9 cellular contexts compared by ENCODE assay signal in genomic region chr3:48661501-48662139, GRCh38. TPM values are rescaled to one million over a fixed set of nuclear protein-coding genes. Genes with fewer than 3 reads are reported as not detected.
A peak's percentile ranks its signal among the peaks of the same experiment; 100 is the strongest.
DNase-seq lines count a peak whose midpoint lies in the region; ATAC-seq and TF ChIP-seq lines count a peak whose summit lies in the region.
"Had no signal": no experiment of that assay in that cellular context is flagged by ENCODE, and none has a peak within 500 bp of the region (broad histone marks: within the 10 kb centered on the region; RNA-seq: fewer than 3 reads in every experiment).

No MANE protein-coding gene starts in this region.

- H2BK5ac ChIP-seq in IMR-90 (ENCODE audit: low read depth, low read length, poor library complexity, severe bottlenecking) = no peak overlapping the region

- peaks cover 0 to 5% of the 10 kb centered on the region in 2 experiments; a peak in 1 of 4 replicates for H3K79me1 ChIP-seq in IMR-90 (ENCODE audit: low read depth in 1 of 2, low read length in 2 of 2)

- no peak overlapping the region for H2AK9ac ChIP-seq in IMR-90 (replicated peaks; ENCODE audit: low read depth, low read length, poor library complexity)

- H2BK15ac ChIP-seq in IMR-90 (ENCODE audit: low read depth, low read length) = no peak overlapping the region

- in situ Hi-C loops in IMR-90 (cut with MboI; ENCODE audit: low sequenced_read_pairs) = loop anchor here (10.0 kb wide), 1 partner anchor 197 kb away; a partner anchor contains a TSS

- WGBS in IMR-90 (ENCODE audit: extremely low coverage in 2 of 2, insufficient read length in 1 of 2), 2 experiments = 2% methylated on average over 42 of the region's 66 CpGs; no CpG with 5 or more reads in 1 of the 2 experiments

- no peak overlapping the region for H2AK5ac ChIP-seq in IMR-90 (ENCODE audit: low read depth, low read length)

- peak overlapping the region; percentile 33 for H3K4me3 Mint-ChIP-seq in activated CD8-positive, alpha-beta T cell treated with anti-CD3 and anti-CD28 coated beads for 36 hours
- peak overlapping the region; percentile 34 for H3K4me3 Mint-ChIP-seq in memory B cell

- no peaks in the 10 kb centered on the region for H3K36me3 ChIP-seq in IMR-90 (ENCODE audit: control insufficient read depth, insufficient read depth, low read length)
- H3K36me3 ChIP-seq in effector memory CD4-positive, alpha-beta T cell (ENCODE audit: control insufficient read depth, insufficient read depth, low read length) = no peaks in the 10 kb centered on the region

- H3K9ac ChIP-seq in IMR-90 (ENCODE audit: low read depth, low read length) = no peak overlapping the region

- TF ChIP-seq CTCF in AG09309 (IDR thresholded peaks at IDR 0.05; ENCODE audit: control insufficient read depth, insufficient read depth, low read depth, low read length, missing control alignments) (no peak), IMR-90 (conservative IDR thresholded peaks at IDR 0.05; ENCODE audit: low read depth, low read length) (no peak)
- no peak for TF ChIP-seq CTCF in activated CD8-positive, alpha-beta T cell treated with anti-CD3 and anti-CD28 coated beads for 36 hours (IDR thresholded peaks at IDR 0.05)

- dilution Hi-C loops in IMR-90 (cut with HindIII; ENCODE audit: low sequenced_read_pairs, unreplicated experiment) = no loop called here

- peaks cover under 1% of the 10 kb centered on the region; the same call in 1 of the 2 replicates for H3K4me1 ChIP-seq in IMR-90 (ENCODE audit: control insufficient read depth, insufficient read depth, low read length)
- peaks cover 29% of the 10 kb centered on the region for H3K4me1 ChIP-seq in effector memory CD4-positive, alpha-beta T cell (ENCODE audit: control insufficient read depth, insufficient read depth, low read length, poor library complexity, severe bottlenecking)

- peaks cover 23% of the 10 kb centered on the region for H3K27me3 Mint-ChIP-seq in activated CD8-positive, alpha-beta T cell treated with anti-CD3 and anti-CD28 coated beads for 36 hours
- H3K27me3 Mint-ChIP-seq in memory B cell = peaks cover 6% of the 10 kb centered on the region

- peaks cover 5% of the 10 kb centered on the region for H3K9me1 ChIP-seq in IMR-90 (ENCODE audit: insufficient read depth, low read length)

- H3K4me2 ChIP-seq in IMR-90 (ENCODE audit: low read depth, low read length) = peak overlapping the region; percentile 96

- intact Hi-C loops in IMR-90 (cut with micrococcal nuclease) = no loop called here
- intact Hi-C loops in activated CD8-positive, alpha-beta T cell treated with anti-CD3 and anti-CD28 coated beads for 36 hours (cut with micrococcal nuclease) = no loop called here

- BruUV-seq in IMR-90 (replicated peaks; lab: Mats Ljungman, UMichigan) = no TSS peak

- H3K4me3 ChIP-seq in AG09309 (ENCODE audit: control insufficient read depth, low read depth, low read length) (peak overlapping the region; percentile 46), IMR-90 (ENCODE audit: insufficient read depth, low read depth, low read length) (peak overlapping the region; percentile 57)
- no peak overlapping the region for H3K4me3 ChIP-seq in effector memory CD4-positive, alpha-beta T cell (ENCODE audit: insufficient read depth, low read depth, low read length, poor library complexity, severe bottlenecking)

- peaks cover 22% of the 10 kb centered on the region for H3K4me1 Mint-ChIP-seq in activated CD8-positive, alpha-beta T cell treated with anti-CD3 and anti-CD28 coated beads for 36 hours (ENCODE audit: low read depth)
- peaks cover 13% of the 10 kb centered on the region for H3K4me1 Mint-ChIP-seq in memory B cell

- no peak overlapping the region for H3K14ac ChIP-seq in IMR-90 (replicated peaks; ENCODE audit: low read depth, low read length)

- TF ChIP-seq RAD21 in IMR-90 (IDR thresholded peaks at IDR 0.05; ENCODE audit: low read length) = no peak

- no peak for TF ChIP-seq POLR2A in IMR-90 (IDR thresholded peaks at IDR 0.05; ENCODE audit: low read depth, low read length)

- peak overlapping the region; percentile 90 for H2AFZ ChIP-seq in IMR-90 (replicated peaks; ENCODE audit: low read length, poor library complexity)

- no peak overlapping the region for H2BK120ac ChIP-seq in IMR-90 (ENCODE audit: low read depth, low read length)

- no peak overlapping the region for H3K4ac ChIP-seq in IMR-90 (ENCODE audit: low read depth, low read length)

- H3K27me3 ChIP-seq in IMR-90 (ENCODE audit: control insufficient read depth, insufficient read depth, low read length) = no peaks in the 10 kb centered on the region
- H3K27me3 ChIP-seq in effector memory CD4-positive, alpha-beta T cell (replicated peaks; ENCODE audit: control insufficient read depth, insufficient read depth, low read length, poor library complexity, severe bottlenecking) = peaks cover 15% of the 10 kb centered on the region

- peak; percentile 25 for ATAC-seq in IMR-90 (ENCODE audit: low read depth)
- peak; percentile 46 for ATAC-seq in activated CD8-positive, alpha-beta T cell treated with anti-CD3 and anti-CD28 coated beads for 36 hours
- ATAC-seq in memory B cell (ENCODE audit: low read depth) = peak; percentile 23
- ATAC-seq in GM19035 (IDR thresholded peaks at IDR 0.05; ENCODE audit: unreplicated experiment) = no peak

- DNase-seq in AG09309 (ENCODE audit: low read depth) (no peak), IMR-90 (peak; percentile 41), memory B cell (ENCODE audit: low spot score in 2 of 2) (peak; percentile 80 to 89), SK-N-DZ (ENCODE audit: low spot score) (no peak)
- DNase-seq in activated CD8-positive, alpha-beta T cell treated with anti-CD3 and anti-CD28 coated beads for 36 hours = peak; percentile 77
- peak; percentile 51 to 68 (median 59) for DNase-seq in effector memory CD4-positive, alpha-beta T cell
- peak; percentile 60 to 65 for DNase-seq in stimulated activated CD8-positive, alpha-beta memory T cell treated with anti-CD3 and anti-CD28 coated beads, Interleukin-2, amount 100 ng/mL, for 48 hours (ENCODE audit: low read depth in 2 of 2)

- CTCF ChIA-PET in IMR-90 (lab: Yijun Ruan, JAX) = interaction anchor here (2.0 kb wide), 1 partner anchor 49 kb away, joined by 5 read pairs; no protein-coding TSS in a partner anchor
- CTCF ChIA-PET in activated CD8-positive, alpha-beta T cell treated with anti-CD3 and anti-CD28 coated beads for 36 hours (lab: Charles Lee) = interaction anchor here (0.7 to 1.7 kb wide), 6 partner anchors 14 to 473 kb away, joined by 3 to 4 read pairs (median 3); partner anchors contain the start of genes CDC25A, NCKIPSD and SLC26A6

- no peak overlapping the region for H2BK20ac ChIP-seq in IMR-90 (ENCODE audit: low read depth, low read length)

- peaks cover 15% of the 10 kb centered on the region for H3K36me3 Mint-ChIP-seq in activated CD8-positive, alpha-beta T cell treated with anti-CD3 and anti-CD28 coated beads for 36 hours (ENCODE audit: low read depth)
- H3K36me3 Mint-ChIP-seq in memory B cell = no peaks in the 10 kb centered on the region

- H3K9me3 Mint-ChIP-seq in activated CD8-positive, alpha-beta T cell treated with anti-CD3 and anti-CD28 coated beads for 36 hours = no peaks in the 10 kb centered on the region
- H3K9me3 Mint-ChIP-seq in memory B cell = no peaks in the 10 kb centered on the region

- no peak overlapping the region for H4K5ac ChIP-seq in IMR-90 (ENCODE audit: low read depth, low read length)

- H3K27ac ChIP-seq in IMR-90 (ENCODE audit: insufficient read depth, low read length) = no peak overlapping the region
- no peak overlapping the region for H3K27ac ChIP-seq in effector memory CD4-positive, alpha-beta T cell (ENCODE audit: insufficient read depth, low read length, poor library complexity, severe bottlenecking)

- no peak overlapping the region for H3K27ac Mint-ChIP-seq in activated CD8-positive, alpha-beta T cell treated with anti-CD3 and anti-CD28 coated beads for 36 hours
- peak overlapping the region; percentile 28 for H3K27ac Mint-ChIP-seq in memory B cell

- H4K91ac ChIP-seq in IMR-90 (ENCODE audit: insufficient read depth, low read depth, low read length) = no peak overlapping the region

- H4K20me1 ChIP-seq in IMR-90 (ENCODE audit: insufficient read depth, low read length) = no peaks in the 10 kb centered on the region

- no peak overlapping the region for H4K8ac ChIP-seq in IMR-90 (ENCODE audit: low read depth in 2 of 2, low read length in 2 of 2)

- no peak overlapping the region for H3K18ac ChIP-seq in IMR-90 (ENCODE audit: low read depth, low read length)

- H3K56ac ChIP-seq in IMR-90 (ENCODE audit: extremely low read depth, insufficient read depth, low read length) = no peak overlapping the region

- no peaks in the 10 kb centered on the region for H3K9me3 ChIP-seq in IMR-90 (ENCODE audit: control insufficient read depth, insufficient read depth, low read length)
- H3K9me3 ChIP-seq in effector memory CD4-positive, alpha-beta T cell (ENCODE audit: control insufficient read depth, low read length) = no peaks in the 10 kb centered on the region

- H3K23ac ChIP-seq in IMR-90 (ENCODE audit: low read depth, low read length) = no peak overlapping the region

- POLR2A ChIA-PET in IMR-90 (lab: Charles Lee; ENCODE audit: unreplicated experiment) = no interaction called here
- POLR2A ChIA-PET in activated CD8-positive, alpha-beta T cell treated with anti-CD3 and anti-CD28 coated beads for 36 hours (lab: Charles Lee) = interaction anchor here (0.9 to 4.9 kb wide), 10 partner anchors 9 to 258 kb away, joined by 3 to 26 read pairs (median 4); partner anchors contain the start of genes ARIH2 and SLC26A6

RNA-seq across cellular contexts. Expression of gene CELSR3, which starts 1.1 kb away (rescaled TPM):
- total RNA-seq in IMR-90 (2012; rRNA removed) = 0.18 and 0.28 TPM in 2 replicates
- polyA plus RNA-seq in IMR-90 (2012; rRNA removed) = 0.59 and 0.63 TPM in 2 replicates
- polyA plus RNA-seq in IMR-90 (2012; cell fraction: cytosol; rRNA removed) = 0.21 and 0.46 TPM in 2 replicates
- polyA plus RNA-seq in IMR-90 (2012; cell fraction: nucleus; rRNA removed; ENCODE audit: low replicate concordance) = 2.5 and 3.7 TPM in 2 replicates
- 10 to 100 TPM; 15.8 to 17.8 TPM for total RNA-seq in activated CD8-positive, alpha-beta T cell treated with anti-CD3 and anti-CD28 coated beads for 36 hours
- polyA plus RNA-seq in SK-N-DZ (2014; cell fraction: cytosol; rRNA removed) = 3.2 and 4.4 TPM in 2 replicates
- polyA plus RNA-seq in SK-N-DZ (2014; cell fraction: nucleus; rRNA removed) = 16.3 and 18.2 TPM in 2 replicates

RNA-seq across cellular contexts. Expression of gene NCKIPSD, which starts 24.1 kb away (rescaled TPM):
- 21.0 and 21.9 TPM in 2 replicates for total RNA-seq in IMR-90 (2012; rRNA removed)
- 38.3 and 42.3 TPM in 2 replicates for polyA plus RNA-seq in IMR-90 (2012; rRNA removed)
- polyA plus RNA-seq in IMR-90 (2012; cell fraction: cytosol; rRNA removed) = 15.5 and 40.7 TPM in 2 replicates
- polyA plus RNA-seq in IMR-90 (2012; cell fraction: nucleus; rRNA removed; ENCODE audit: low replicate concordance) = 71.9 and 123 TPM in 2 replicates
- total RNA-seq in activated CD8-positive, alpha-beta T cell treated with anti-CD3 and anti-CD28 coated beads for 36 hours = 10 to 100 TPM; 69.7 to 73.8 TPM
- 22.7 and 24.0 TPM in 2 replicates for polyA plus RNA-seq in SK-N-DZ (2014; cell fraction: cytosol; rRNA removed)
- polyA plus RNA-seq in SK-N-DZ (2014; cell fraction: nucleus; rRNA removed) = 52.4 and 62.8 TPM in 2 replicates

RNA-seq across cellular contexts. Expression of gene SLC26A6, which starts 26.4 kb away (rescaled TPM):
- total RNA-seq in IMR-90 (2012; rRNA removed) = 11.7 and 11.8 TPM in 2 replicates
- 31.4 and 34.3 TPM in 2 replicates for polyA plus RNA-seq in IMR-90 (2012; rRNA removed)
- polyA plus RNA-seq in IMR-90 (2012; cell fraction: cytosol; rRNA removed) = 12.8 and 16.9 TPM in 2 replicates
- polyA plus RNA-seq in IMR-90 (2012; cell fraction: nucleus; rRNA removed; ENCODE audit: low replicate concordance) = 352 and 485 TPM in 2 replicates
- 10 to 100 TPM; 41.3 to 45.0 TPM for total RNA-seq in activated CD8-positive, alpha-beta T cell treated with anti-CD3 and anti-CD28 coated beads for 36 hours
- 12.9 and 22.5 TPM in 2 replicates for polyA plus RNA-seq in SK-N-DZ (2014; cell fraction: cytosol; rRNA removed)
- polyA plus RNA-seq in SK-N-DZ (2014; cell fraction: nucleus; rRNA removed) = 180 and 245 TPM in 2 replicates

RNA-seq across cellular contexts. Expression of gene TMEM89, which starts 40.1 kb away (rescaled TPM):
- not detected in 2 replicates for total RNA-seq in IMR-90 (2012; rRNA removed)
- polyA plus RNA-seq in IMR-90 (2012; rRNA removed) = 0.15 TPM in 1 of 2 replicates, not detected in the other
- not detected in 2 replicates for polyA plus RNA-seq in IMR-90 (2012; cell fraction: cytosol; rRNA removed)
- polyA plus RNA-seq in IMR-90 (2012; cell fraction: nucleus; rRNA removed; ENCODE audit: low replicate concordance) = 0.63 and 1.1 TPM in 2 replicates
- total RNA-seq in activated CD8-positive, alpha-beta T cell treated with anti-CD3 and anti-CD28 coated beads for 36 hours = under 1 TPM in 1 of 2 experiments, not detected in 1; 0.43 TPM
- not detected in 2 replicates for polyA plus RNA-seq in SK-N-DZ (2014; cell fraction: cytosol; rRNA removed)
- 2.2 TPM in 1 of 2 replicates, not detected in the other for polyA plus RNA-seq in SK-N-DZ (2014; cell fraction: nucleus; rRNA removed)
- total RNA-seq: skeletal muscle tissue had no signal

RNA-seq across cellular contexts. Expression of gene UQCRC1, which starts 52.2 kb away (rescaled TPM):
- 952 and 1,365 TPM in 2 replicates for total RNA-seq in IMR-90 (2012; rRNA removed)
- 410 and 474 TPM in 2 replicates for polyA plus RNA-seq in IMR-90 (2012; rRNA removed)
- 589 and 721 TPM in 2 replicates for polyA plus RNA-seq in IMR-90 (2012; cell fraction: cytosol; rRNA removed)
- polyA plus RNA-seq in IMR-90 (2012; cell fraction: nucleus; rRNA removed; ENCODE audit: low replicate concordance) = 253 and 529 TPM in 2 replicates
- 100 to 1,000 TPM; 240 to 256 TPM for total RNA-seq in activated CD8-positive, alpha-beta T cell treated with anti-CD3 and anti-CD28 coated beads for 36 hours
- 271 and 392 TPM in 2 replicates for polyA plus RNA-seq in SK-N-DZ (2014; cell fraction: cytosol; rRNA removed)
- polyA plus RNA-seq in SK-N-DZ (2014; cell fraction: nucleus; rRNA removed) = 352 and 389 TPM in 2 replicates

Comparison
In these comparisons a context has a peak if more than half of its experiments do, and no peak if none do; other contexts are left out.
1. DNase-seq: peak in IMR-90 (single experiment), activated CD8-positive, alpha-beta T cell treated with anti-CD3 and anti-CD28 coated beads for 36 hours (single experiment), effector memory CD4-positive, alpha-beta T cell (3 of 3), memory B cell (2 of 2) and stimulated activated CD8-positive, alpha-beta memory T cell treated with anti-CD3 and anti-CD28 coated beads, Interleukin-2, amount 100 ng/mL, for 48 hours (2 of 2); none in AG09309 (single experiment) and SK-N-DZ (single experiment).
2. RNA of gene CELSR3, which starts 1.1 kb away (total RNA-seq): 15.8 to 17.8 TPM in activated CD8-positive, alpha-beta T cell treated with anti-CD3 and anti-CD28 coated beads for 36 hours; 0.18 to 0.28 TPM in IMR-90; every median in the first group is over 10 times any median in the second.